In genomic region chr10:52256832-52257691, GRCh38 we compare ENCODE assay signal across 11 cellular contexts. TPM values are rescaled to one million over a fixed set of nuclear protein-coding genes. Genes with fewer than 3 reads are reported as not detected.
DNase-seq lines count a peak whose midpoint lies in the region; ATAC-seq and TF ChIP-seq lines count a peak whose summit lies in the region.
"Had no signal": no experiment of that assay in that cellular context is flagged by ENCODE, and none has a peak within 500 bp of the region (broad histone marks: within the 10 kb centered on the region; RNA-seq: fewer than 3 reads in every experiment).

No MANE protein-coding gene starts in this region.

- no TSS peak for BruUV-seq in mammary epithelial cell (replicated peaks; lab: Mats Ljungman, UMichigan)

- in situ Hi-C loops in mammary epithelial cell (cut with MboI; ENCODE audit: low sequenced_read_pairs in 2 of 2): no loop called here

- no peaks in the 10 kb centered on the region for H4K20me1 ChIP-seq in mammary epithelial cell (ENCODE audit: insufficient read depth, low read length)
- H4K20me1 ChIP-seq: BLaER1 treated with 17β-estradiol and CSF1 and Interleukin-3, amounts not matched to agents 10 nM and 100 nM had no signal

- peak overlapping the region; percentile 61 for H3K4me2 ChIP-seq in mammary epithelial cell (ENCODE audit: insufficient read depth, low read depth, low read length)
- H3K4me2 ChIP-seq: BLaER1 treated with 17β-estradiol and CSF1 and Interleukin-3, amounts not matched to agents 10 nM and 100 nM had no signal

- no peak for TF ChIP-seq POLR2A in spleen (IDR thresholded peaks at IDR 0.05)

- H3K79me2 ChIP-seq in mammary epithelial cell (ENCODE audit: insufficient read depth, low read length): no peaks in the 10 kb centered on the region

- CTCF ChIA-PET in mammary epithelial cell (lab: Charles Lee; ENCODE audit: low non-redundant PET): no interaction called here

- H3K36me3 ChIP-seq in GM06990 (ENCODE audit: control insufficient read depth, insufficient read depth, low read length) (no peaks in the 10 kb centered on the region), mammary epithelial cell (ENCODE audit: insufficient read depth, low read length) (no peaks in the 10 kb centered on the region), heart right ventricle (no peaks in the 10 kb centered on the region), spleen (no peaks in the 10 kb centered on the region)
- H3K36me3 ChIP-seq: BLaER1 treated with 17β-estradiol and CSF1 and Interleukin-3, amounts not matched to agents 10 nM and 100 nM had no signal

- dilution Hi-C loops in mammary epithelial cell (cut with HindIII; ENCODE audit: low sequenced_read_pairs): no loop called here

- no peak for TF ChIP-seq CTCF in GM06990 (IDR thresholded peaks at IDR 0.05; ENCODE audit: insufficient read depth, low read length, poor library complexity, severe bottlenecking)
- TF ChIP-seq CTCF in mammary epithelial cell (conservative IDR thresholded peaks at IDR 0.05 in 1 of 2, IDR thresholded peaks at IDR 0.05 in 1 of 2; ENCODE audit: extremely low read depth in 1 of 2, insufficient read depth in 1 of 2, low read depth in 1 of 2, low read length in 2 of 2): no peak
- TF ChIP-seq CTCF in heart right ventricle (IDR thresholded peaks at IDR 0.05): no peak
- no peak for TF ChIP-seq CTCF in spleen (IDR thresholded peaks at IDR 0.05 in 8 of 11, conservative IDR thresholded peaks at IDR 0.05 in 3 of 11)

- H3K4me3 ChIP-seq in GM06990 (replicated peaks; ENCODE audit: low read depth, low read length) (no peak overlapping the region), mammary epithelial cell (replicated peaks in 1 of 3; ENCODE audit: insufficient read depth in 1 of 3, low read depth in 2 of 3, low read length in 3 of 3) (no peak overlapping the region), heart right ventricle (no peak overlapping the region), spleen (no peak overlapping the region)
- H3K4me3 ChIP-seq: BLaER1 treated with 17β-estradiol and CSF1 and Interleukin-3, amounts not matched to agents 10 nM and 100 nM had no signal

- WGBS in mammary epithelial cell (ENCODE audit: low coverage, missing lambda C conversion rate): 76% methylated on average over 4 of the region's 6 CpGs
- 89 to 97% methylated on average over 6 of the region's 6 CpGs for WGBS in heart right ventricle, 2 donors
- WGBS in spleen, 5 donors: 79 to 91% (median 89%) methylated on average over 6 of the region's 6 CpGs

- ATAC-seq in GM21360 (IDR thresholded peaks at IDR 0.05; ENCODE audit: unreplicated experiment) (peak; percentile 98), HG03139 (IDR thresholded peaks at IDR 0.05; ENCODE audit: unreplicated experiment) (peak; percentile 98), heart right ventricle (no peak)
- ATAC-seq: SK-N-SH treated with all-trans-retinoic acid at 6 μM for 48 hours had no signal

- peaks cover 17% of the 10 kb centered on the region for H3K4me1 ChIP-seq in mammary epithelial cell (ENCODE audit: insufficient read depth, low read length)
- peaks cover 0 to 29% (median 7%) of the 10 kb centered on the region in 9 donors for H3K4me1 ChIP-seq in heart right ventricle
- no peaks in the 10 kb centered on the region for H3K4me1 ChIP-seq in spleen
- H3K4me1 ChIP-seq: BLaER1 treated with 17β-estradiol and CSF1 and Interleukin-3, amounts not matched to agents 10 nM and 100 nM had no signal

- DNase-seq in GM06990 (ENCODE audit: extremely low read depth, insufficient read length) (peak; percentile 21), mammary epithelial cell (peak; percentile 84), heart right ventricle (no peak), spleen (no peak), NCI-H1048 (lab: John Stamatoyannopoulos, UW) (no peak), iPS-NIHi11 (ENCODE audit: low spot score) (no peak)
- DNase-seq: stimulated activated CD4-positive, alpha-beta T cell treated with anti-CD3 and anti-CD28 coated beads, Interleukin-1b, Interleukin-23, amount 100 ng/mL, for 48 hours had no signal

- peak overlapping the region; percentile 75 for H2AFZ ChIP-seq in mammary epithelial cell (ENCODE audit: low read depth, low read length)

- no peaks in the 10 kb centered on the region; the same call in 1 of the 2 replicates for H3K27me3 ChIP-seq in GM06990 (replicated peaks; ENCODE audit: control insufficient read depth, insufficient read depth, low read length)
- no peaks in the 10 kb centered on the region for H3K27me3 ChIP-seq in mammary epithelial cell (ENCODE audit: insufficient read depth, low read length)
- no peaks in the 10 kb centered on the region for H3K27me3 ChIP-seq in heart right ventricle
- no peaks in the 10 kb centered on the region for H3K27me3 ChIP-seq in spleen (replicated peaks in 1 of 7)
- H3K27me3 ChIP-seq: BLaER1 treated with 17β-estradiol and CSF1 and Interleukin-3, amounts not matched to agents 10 nM and 100 nM had no signal

- peak overlapping the region; percentile 66 for H3K27ac ChIP-seq in mammary epithelial cell (ENCODE audit: insufficient read depth, low read depth, low read length)
- no peak overlapping the region for H3K27ac ChIP-seq in heart right ventricle
- H3K27ac ChIP-seq in spleen: no peak overlapping the region
- H3K27ac ChIP-seq: BLaER1 treated with 17β-estradiol and CSF1 and Interleukin-3, amounts not matched to agents 10 nM and 100 nM had no signal

- H3K9ac ChIP-seq in mammary epithelial cell (ENCODE audit: insufficient read depth, low read length): no peak overlapping the region
- H3K9ac ChIP-seq: BLaER1 treated with 17β-estradiol and CSF1 and Interleukin-3, amounts not matched to agents 10 nM and 100 nM had no signal

- H3K9me3 ChIP-seq in mammary epithelial cell (replicated peaks; ENCODE audit: insufficient read depth, low read length): no peaks in the 10 kb centered on the region
- H3K9me3 ChIP-seq in heart right ventricle: no peaks in the 10 kb centered on the region
- H3K9me3 ChIP-seq in spleen: no peaks in the 10 kb centered on the region
- H3K9me3 ChIP-seq: BLaER1 treated with 17β-estradiol and CSF1 and Interleukin-3, amounts not matched to agents 10 nM and 100 nM had no signal

- intact Hi-C loops in mammary epithelial cell (cut with micrococcal nuclease): no loop called here
- intact Hi-C loops in heart right ventricle (cut with DNase I): no loop called here
- intact Hi-C loops in spleen (cut with DNase I; ENCODE audit: low total_unique reads): no loop called here

RNA-seq across cellular contexts. Expression of gene DKK1, which starts 57.0 kb away (rescaled TPM):
- 100 to 1,000 TPM; 157 to 161 TPM for total RNA-seq in mammary epithelial cell
- 325 TPM for polyA plus RNA-seq in mammary epithelial cell
- polyA minus RNA-seq in mammary epithelial cell: 217 TPM
- total RNA-seq in heart right ventricle: 1 to 10 TPM in 1 of 10 donors, under 1 TPM in 4, not detected in 5; 0.26 to 1.2 (median 0.47) TPM
- polyA plus RNA-seq in heart right ventricle: 1 to 10 TPM in 1 of 2 donors, under 1 TPM in 1; 0.66 to 5.1 TPM
- 1 to 10 TPM in 4 of 7 donors, under 1 TPM in 1, not detected in 2; 0.44 to 4.4 (median 1.4) TPM for total RNA-seq in spleen
- polyA plus RNA-seq in spleen: 1 to 10 TPM; 4.9 to 7.7 (median 6.9) TPM

Comparison
In these comparisons a context has a peak if more than half of its experiments do, and no peak if none do; other contexts are left out.
1. DNase-seq: peak in GM06990 (single experiment) and mammary epithelial cell (single experiment); none in heart right ventricle (0 of 2), spleen (single experiment), NCI-H1048 (single experiment) and iPS-NIHi11 (single experiment).
2. ATAC-seq: peak in GM21360 (single experiment) and HG03139 (single experiment); none in heart right ventricle (0 of 8).
3. RNA of gene DKK1, which starts 57.0 kb away (total RNA-seq): 157 to 161 TPM in mammary epithelial cell; 0.44 to 4.4 TPM in spleen and 0.26 to 1.2 TPM in heart right ventricle; every median in the first group is over 10 times any median in the second.